8 cellular contexts compared by ENCODE assay signal in the genomic region with DNA sequence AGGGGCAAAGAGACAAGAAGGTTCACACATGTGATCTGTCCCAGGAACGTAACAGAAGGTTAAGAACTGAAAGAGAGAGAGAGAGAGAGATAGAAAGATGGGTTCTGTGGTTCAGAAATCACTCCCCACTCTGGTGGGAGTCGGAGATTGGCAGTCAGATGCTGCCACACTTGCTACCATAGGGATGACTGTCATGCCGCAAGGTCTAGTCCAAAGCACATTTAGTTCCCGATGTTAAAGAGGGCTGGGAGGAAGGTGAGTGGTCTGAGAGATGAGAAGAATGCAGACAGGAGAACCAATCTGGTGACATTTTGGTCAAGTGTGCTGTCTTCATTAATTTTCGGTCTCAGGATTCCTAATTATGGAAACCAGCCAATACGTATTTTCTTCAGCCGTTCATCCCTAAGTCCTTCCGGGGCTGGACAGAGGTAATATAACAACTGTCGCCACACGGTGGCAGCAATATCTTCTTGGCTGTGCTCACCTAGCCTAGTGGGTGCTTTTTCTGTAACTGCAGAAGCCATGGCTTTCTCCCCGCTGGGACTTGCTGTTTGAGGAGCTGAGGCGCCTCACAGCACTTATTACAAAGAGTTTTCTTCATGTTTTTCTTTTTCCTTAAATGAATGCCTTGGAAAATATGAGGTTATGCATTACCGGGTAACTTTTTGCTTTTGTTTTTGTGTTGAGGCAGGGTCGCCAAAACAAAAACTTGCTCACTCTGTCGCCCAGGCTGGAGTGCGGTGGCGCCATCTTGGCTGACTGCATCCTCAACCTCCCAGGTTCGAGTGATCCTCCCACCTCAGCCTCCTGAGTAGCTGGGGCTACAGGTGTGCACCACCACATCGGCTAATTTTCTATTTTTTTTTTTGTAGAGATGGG. TPM values are rescaled to one million over a fixed set of nuclear protein-coding genes. Genes with fewer than 3 reads are reported as not detected.
A peak's percentile ranks its signal among the peaks of the same experiment; 100 is the strongest.
DNase-seq lines count a peak whose midpoint lies in the region; ATAC-seq lines count a peak whose summit lies in the region.

No MANE protein-coding gene starts in this region.

- H3K36me3 ChIP-seq in mesendoderm (ENCODE audit: control insufficient read depth, insufficient read depth, low read length) = no peaks in the 10 kb centered on the region

- no peak overlapping the region for H3K9ac ChIP-seq in mesendoderm (ENCODE audit: low read length)

- H2BK120ac ChIP-seq in mesendoderm (ENCODE audit: low read depth, low read length) = no peak overlapping the region

- H3K79me2 ChIP-seq in mesendoderm (ENCODE audit: control insufficient read depth, insufficient read depth, low read length) = no peaks in the 10 kb centered on the region

- ATAC-seq in GM19397 (IDR thresholded peaks at IDR 0.05; ENCODE audit: unreplicated experiment) (peak; percentile 91), HG03457 (IDR thresholded peaks at IDR 0.05; ENCODE audit: unreplicated experiment) (peak; percentile 58)

- H4K5ac ChIP-seq in mesendoderm (ENCODE audit: low read length) = no peak overlapping the region

- peak overlapping the region; percentile 62 for H3K56ac ChIP-seq in mesendoderm (ENCODE audit: low read length)

- H3K27me3 ChIP-seq in mesendoderm (ENCODE audit: insufficient read depth, low read length, poor library complexity) = no peaks in the 10 kb centered on the region

- H4K8ac ChIP-seq in mesendoderm (ENCODE audit: low read depth, low read length) = no peak overlapping the region

- no peaks in the 10 kb centered on the region for H3K79me1 ChIP-seq in mesendoderm (ENCODE audit: low read length)

- no peak overlapping the region for H3K4me3 ChIP-seq in mesendoderm (ENCODE audit: low read length)

- no peak overlapping the region for H3K4me2 ChIP-seq in mesendoderm (ENCODE audit: low read length)

- H3K18ac ChIP-seq in mesendoderm (ENCODE audit: low read length) = no peak overlapping the region

- no peak overlapping the region for H3K4ac ChIP-seq in mesendoderm (ENCODE audit: low read depth, low read length)

- H2AK5ac ChIP-seq in mesendoderm (ENCODE audit: low read length) = no peak overlapping the region

- H2BK15ac ChIP-seq in mesendoderm (replicated peaks; ENCODE audit: low read depth) = no peak overlapping the region

- H2BK5ac ChIP-seq in mesendoderm (ENCODE audit: low read length) = no peak overlapping the region

- H3K4me1 ChIP-seq in mesendoderm (ENCODE audit: control insufficient read depth, low read depth, low read length) = no peaks in the 10 kb centered on the region

- no peak overlapping the region for H3K23ac ChIP-seq in mesendoderm (ENCODE audit: low read length)

- DNase-seq in CD1c-positive myeloid dendritic cell (ENCODE audit: extremely low spot score) = peak; percentile 65
- DNase-seq in NCI-H748 treated with DMSO at 0.1 percent for 48 hours (lab: John Stamatoyannopoulos, UW) = peak; percentile 90
- DNase-seq in activated CD4-positive, alpha-beta T cell treated with anti-CD3 and anti-CD28 coated beads, Interleukin-2, amount 50 U/mL, for 1 hour = peak; percentile 55
- DNase-seq in effector CD4-positive, alpha-beta T cell = peak; percentile 38
- peak; percentile 89 for DNase-seq in mesendoderm
- DNase-seq in stimulated activated CD8-positive, alpha-beta memory T cell treated with anti-CD3 and anti-CD28 coated beads, Interleukin-4, amount 100 ng/mL, for 24 hours (ENCODE audit: low read depth) = peak; percentile 43

- no CpG with 5 or more reads among the region's 19 CpGs for WGBS in mesendoderm (ENCODE audit: extremely low coverage, insufficient coverage, low lambda C conversion rate)

- H3K27ac ChIP-seq in mesendoderm (ENCODE audit: low read depth, low read length) = no peak overlapping the region

RNA-seq across cellular contexts. Expression of a gene that starts 46.0 kb away (rescaled TPM):
- 0.13 TPM for polyA plus RNA-seq in mesendoderm (2013, experiment 1 of 2)
- 0.11 TPM for polyA plus RNA-seq in mesendoderm (2013, experiment 2 of 2)

Comparison
In these comparisons a context has a peak if more than half of its experiments do, and no peak if none do; other contexts are left out.
1. DNase-seq: peak in every context shown above with its lines; median percentile 90 in NCI-H748 treated with DMSO at 0.1 percent for 48 hours; 89 in mesendoderm; 65 in CD1c-positive myeloid dendritic cell; 55 in activated CD4-positive, alpha-beta T cell treated with anti-CD3 and anti-CD28 coated beads, Interleukin-2, amount 50 U/mL, for 1 hour; 43 in stimulated activated CD8-positive, alpha-beta memory T cell treated with anti-CD3 and anti-CD28 coated beads, Interleukin-4, amount 100 ng/mL, for 24 hours; 38 in effector CD4-positive, alpha-beta T cell.